1 cellular context compared by ENCODE assay signal in genomic region chr1:77987942-77988341, GRCh38.
TF ChIP-seq lines count a peak whose summit lies in the region.

No MANE protein-coding gene starts in this region.

TF ChIP-seq in K562, 482 proteins besides CTCF, POLR2A, EP300 and RAD21:
- TF ChIP-seq WHSC1 (IDR thresholded peaks at IDR 0.05; ENCODE audit: low read length) (no peak), SREBF1 (IDR thresholded peaks at IDR 0.05; ENCODE audit: borderline replicate concordance, low read depth, low read length) (no peak), ZNF512 (tag; IDR thresholded peaks at IDR 0.05) (no peak)
